In genomic region chr11:65917434-65918210, GRCh38 we compare ENCODE assay signal across 9 cellular contexts. TPM values are rescaled to one million over a fixed set of nuclear protein-coding genes. Genes with fewer than 3 reads are reported as not detected.
DNase-seq lines count a peak whose midpoint lies in the region; TF ChIP-seq lines count a peak whose summit lies in the region.
"Had no signal": no experiment of that assay in that cellular context is flagged by ENCODE, and none has a peak within 500 bp of the region (broad histone marks: within the 10 kb centered on the region; RNA-seq: fewer than 3 reads in every experiment).

No MANE protein-coding gene starts in this region.

- peak overlapping the region; percentile 91 for H2BK5ac ChIP-seq in mesenchymal stem cell (ENCODE audit: low read depth, low read length, poor library complexity, severe bottlenecking)

- H3K27me3 Mint-ChIP-seq in activated naive CD4-positive, alpha-beta T cell treated with anti-CD3 and anti-CD28 coated beads, Interleukin-2, amount 10 ng/mL, durations not matched to agents 7 days and 5 days: peaks cover 4% of the 10 kb centered on the region
- H3K27me3 Mint-ChIP-seq in MCF 10A (ENCODE audit: insufficient read depth, unreplicated experiment): no peaks in the 10 kb centered on the region

- POLR2A ChIA-PET in MCF 10A (lab: Yijun Ruan, JAX): interaction anchor here (0.6 to 2.7 kb wide), 13 partner anchors 12 to 863 kb away, joined by 3 to 46 read pairs (median 5); partner anchors contain the start of genes BANF1, CCDC85B, CFL1 and FIBP

- intact Hi-C loops in MCF 10A (cut with micrococcal nuclease): loop anchor here (5.0 kb wide), 1 partner anchor 255 kb away; the partner anchor contains the start of gene RELA

- H3K36me3 Mint-ChIP-seq in activated naive CD4-positive, alpha-beta T cell treated with anti-CD3 and anti-CD28 coated beads, Interleukin-2, amount 10 ng/mL, durations not matched to agents 7 days and 5 days: peaks cover 33% of the 10 kb centered on the region
- peaks cover 10% of the 10 kb centered on the region for H3K36me3 Mint-ChIP-seq in MCF 10A (ENCODE audit: insufficient read depth, unreplicated experiment)

- 92% methylated on average over 35 of the region's 35 CpGs for WGBS in mesenchymal stem cell

- peak overlapping the region; percentile 98 for H3K9ac ChIP-seq in mesenchymal stem cell (ENCODE audit: low read length)

- H3K4ac ChIP-seq in mesenchymal stem cell (ENCODE audit: low read depth in 1 of 2, low read length in 2 of 2): peak overlapping the region; percentile 7 to 98

- H3K79me1 ChIP-seq in mesenchymal stem cell (replicated peaks; ENCODE audit: low read length, poor library complexity, severe bottlenecking): peaks cover 17% of the 10 kb centered on the region

- peak overlapping the region; percentile 70 to 95 for H2BK12ac ChIP-seq in mesenchymal stem cell (ENCODE audit: low read length in 2 of 2)

- no peaks in the 10 kb centered on the region for H3K9me3 Mint-ChIP-seq in activated naive CD4-positive, alpha-beta T cell treated with anti-CD3 and anti-CD28 coated beads, Interleukin-2, amount 10 ng/mL, durations not matched to agents 7 days and 5 days
- H3K9me3 Mint-ChIP-seq in MCF 10A (ENCODE audit: unreplicated experiment): no peaks in the 10 kb centered on the region

- peak overlapping the region; percentile 99 for H4K91ac ChIP-seq in mesenchymal stem cell (ENCODE audit: low read length)

- peak overlapping the region; percentile 99 for H3K27ac ChIP-seq in mesenchymal stem cell (ENCODE audit: low read length, poor library complexity, severe bottlenecking)

- CTCF ChIA-PET in activated naive CD4-positive, alpha-beta T cell treated with anti-CD3 and anti-CD28 coated beads, Interleukin-2, amount 10 ng/mL, durations not matched to agents 7 days and 5 days (lab: Charles Lee): interaction anchor here (0.9 to 1.4 kb wide), 5 partner anchors 11 to 33 kb away, joined by 3 to 5 read pairs (median 4); partner anchors contain the start of gene FIBP
- CTCF ChIA-PET in MCF 10A (lab: Yijun Ruan, JAX): interaction anchor here (0.9 to 2.2 kb wide), 4 partner anchors 20 to 30 kb away, joined by 3 to 11 read pairs (median 6); partner anchors contain the start of genes CCDC85B and FIBP

- H2AK5ac ChIP-seq in mesenchymal stem cell (ENCODE audit: low read length, severe bottlenecking): peak overlapping the region; percentile 93

- H3K23ac ChIP-seq in mesenchymal stem cell (ENCODE audit: low read length in 2 of 2): peak overlapping the region in 1 of 2 experiments; percentile 16

- H3K4me1 Mint-ChIP-seq in activated naive CD4-positive, alpha-beta T cell treated with anti-CD3 and anti-CD28 coated beads, Interleukin-2, amount 10 ng/mL, durations not matched to agents 7 days and 5 days: peaks cover 47% of the 10 kb centered on the region
- H3K4me1 Mint-ChIP-seq in MCF 10A (ENCODE audit: insufficient read depth, unreplicated experiment): peaks cover 37% of the 10 kb centered on the region

- no peaks in the 10 kb centered on the region for H3K27me3 ChIP-seq in mesenchymal stem cell (ENCODE audit: control insufficient read depth in 1 of 2, insufficient read depth in 1 of 2, low read length in 2 of 2)

- no peaks in the 10 kb centered on the region for H3K9me3 ChIP-seq in mesenchymal stem cell (ENCODE audit: control insufficient read depth, low read length)

- peak overlapping the region; percentile 94 to 98 for H3K18ac ChIP-seq in mesenchymal stem cell (ENCODE audit: low read depth in 1 of 2, low read length in 2 of 2)

- peak overlapping the region; percentile 25 for H3K4me2 ChIP-seq in mesenchymal stem cell (ENCODE audit: low read length, poor library complexity, severe bottlenecking)

- H3K4me3 Mint-ChIP-seq in activated naive CD4-positive, alpha-beta T cell treated with anti-CD3 and anti-CD28 coated beads, Interleukin-2, amount 10 ng/mL, durations not matched to agents 7 days and 5 days: peak overlapping the region; percentile 93
- peak overlapping the region; percentile 89 for H3K4me3 Mint-ChIP-seq in MCF 10A (ENCODE audit: unreplicated experiment)

- H2AFZ ChIP-seq in mesenchymal stem cell (ENCODE audit: low read depth, low read length): no peak overlapping the region

- TF ChIP-seq CTCF in MCF 10A (IDR thresholded peaks at IDR 0.05; ENCODE audit: unreplicated experiment): no peak

- no peak overlapping the region for H2BK120ac ChIP-seq in mesenchymal stem cell (ENCODE audit: low read depth, low read length)

- peaks cover 60% of the 10 kb centered on the region for H3K4me1 ChIP-seq in mesenchymal stem cell (ENCODE audit: control insufficient read depth, insufficient read depth, low read depth, low read length)

- H2BK15ac ChIP-seq in mesenchymal stem cell (ENCODE audit: low read depth, poor library complexity, severe bottlenecking): peak overlapping the region; percentile 17

- peaks cover 34 to 35% of the 10 kb centered on the region in 2 experiments for H3K36me3 ChIP-seq in mesenchymal stem cell (ENCODE audit: control insufficient read depth in 1 of 2, insufficient read depth in 2 of 2, low read depth in 1 of 2, low read length in 2 of 2)

- peak overlapping the region in 1 of 2 experiments; percentile 86 for H3K14ac ChIP-seq in mesenchymal stem cell (ENCODE audit: low read length in 2 of 2)

- peak overlapping the region; percentile 99 for H4K8ac ChIP-seq in mesenchymal stem cell (ENCODE audit: low read length)

- H3K4me3 ChIP-seq in mesenchymal stem cell (ENCODE audit: insufficient read depth in 1 of 2, low read depth in 1 of 2, low read length in 2 of 2): peak overlapping the region; percentile 40 to 98

- no peak for DNase-seq in activated naive CD4-positive, alpha-beta T cell treated with anti-CD3 and anti-CD28 coated beads, Interleukin-2, amount 10 ng/mL, durations not matched to agents 7 days and 5 days
- no peak for DNase-seq in activated naive CD4-positive, alpha-beta T cell treated with Interleukin-2 at 50 U/mL for 16 hours
- DNase-seq in MCF 10A (ENCODE audit: unreplicated experiment) (no peak), mesenchymal stem cell (no peak), ureter (ENCODE audit: low spot score) (peak; percentile 57), HPDE6-E6E7 (ENCODE audit: extremely low spot score) (no peak), NCI-H146 treated with DMSO at 0.1 percent for 48 hours (lab: John Stamatoyannopoulos, UW; ENCODE audit: unreplicated experiment) (no peak), cerebellar nuclear complex (lab: John Stamatoyannopoulos, UW) (no peak)

- no TSS peak for BruUV-seq in MCF 10A (replicated peaks; lab: Mats Ljungman, UMichigan)

- peak overlapping the region; percentile 92 for H3K27ac Mint-ChIP-seq in activated naive CD4-positive, alpha-beta T cell treated with anti-CD3 and anti-CD28 coated beads, Interleukin-2, amount 10 ng/mL, durations not matched to agents 7 days and 5 days
- peak overlapping the region; percentile 86 for H3K27ac Mint-ChIP-seq in MCF 10A (ENCODE audit: low read depth, unreplicated experiment)

RNA-seq across cellular contexts. Expression of gene C11orf68, which starts 1.2 kb away (rescaled TPM):
- total RNA-seq in MCF 10A (2022): 48.0 and 49.4 TPM in 2 replicates
- polyA plus RNA-seq in mesenchymal stem cell (2013, experiment 1 of 2): 38.9 TPM
- polyA plus RNA-seq in mesenchymal stem cell (2013, experiment 2 of 2): 38.2 TPM
- total RNA-seq in ureter: 28.9 TPM

RNA-seq across cellular contexts. Expression of gene DRAP1, which starts 1.6 kb away (rescaled TPM):
- total RNA-seq in MCF 10A (2022) (162 and 167 TPM in 2 replicates), ureter (54.0 TPM)
- 177 TPM for polyA plus RNA-seq in mesenchymal stem cell (2013, experiment 1 of 2)
- polyA plus RNA-seq in mesenchymal stem cell (2013, experiment 2 of 2): 180 TPM

RNA-seq across cellular contexts. Expression of gene FOSL1, which starts 17.4 kb away (rescaled TPM):
- total RNA-seq in MCF 10A (2022): 95.3 and 124 TPM in 2 replicates
- polyA plus RNA-seq in mesenchymal stem cell (2013, experiment 1 of 2): 40.2 TPM
- polyA plus RNA-seq in mesenchymal stem cell (2013, experiment 2 of 2): 38.9 TPM
- total RNA-seq in ureter: 4.5 TPM

RNA-seq across cellular contexts. Expression of gene CCDC85B, which starts 27.1 kb away (rescaled TPM):
- total RNA-seq in MCF 10A (2022) (16.4 and 20.8 TPM in 2 replicates), ureter (20.5 TPM)
- 16.4 TPM for polyA plus RNA-seq in mesenchymal stem cell (2013, experiment 1 of 2)
- 16.3 TPM for polyA plus RNA-seq in mesenchymal stem cell (2013, experiment 2 of 2)

RNA-seq across cellular contexts. Expression of gene TSGA10IP, which starts 27.7 kb away (rescaled TPM):
- not detected in 2 replicates for total RNA-seq in MCF 10A (2022)
- polyA plus RNA-seq in mesenchymal stem cell (2013, experiment 1 of 2): not detected
- not detected for polyA plus RNA-seq in mesenchymal stem cell (2013, experiment 2 of 2)
- 0.68 TPM for total RNA-seq in ureter
- total RNA-seq: renal cortical epithelial cell had no signal

Comparison
In these comparisons a context has a peak if more than half of its experiments do, and no peak if none do; other contexts are left out.
1. RNA of gene FOSL1, which starts 17.4 kb away (total RNA-seq): 95.3 to 124 TPM in MCF 10A; 4.5 TPM in ureter (single experiment); every median in the first group is over 10 times any median in the second.